ENCODE assay signal across 16 cellular contexts in genomic region chr13:31950121-31950810, GRCh38.
DNase-seq lines count a peak whose midpoint lies in the region; ATAC-seq and TF ChIP-seq lines count a peak whose summit lies in the region.
"Had no signal": no experiment of that assay in that cellular context is flagged by ENCODE, and none has a peak within 500 bp of the region (broad histone marks: within the 10 kb centered on the region; RNA-seq: fewer than 3 reads in every experiment).

No MANE protein-coding gene starts in this region.

- DNase-seq in DMS53 (lab: John Stamatoyannopoulos, UW): peak; percentile 87
- no peak for DNase-seq in MM.1S
- peak in 2 of 4 donors; percentile 24 to 60 for DNase-seq in body of pancreas
- DNase-seq in memory B cell (ENCODE audit: low spot score in 2 of 2): no peak
- DNase-seq in activated CD8-positive, alpha-beta memory T cell treated with anti-CD3 and anti-CD28 coated beads, Interleukin-2, amount 50 U/mL, for 48 hours: no peak
- DNase-seq in occipital lobe (lab: John Stamatoyannopoulos, UW): no peak
- DNase-seq: activated CD8-positive, alpha-beta memory T cell treated with anti-CD3 and anti-CD28 coated beads, Interleukin-2, amount 50 U/mL, for 4 hours; HFFc6; stimulated activated CD4-positive, alpha-beta T cell treated with anti-CD3 and anti-CD28 coated beads, Interleukin-1b, Interleukin-23, amount 100 ng/mL, for 48 hours had no signal

- WGBS in body of pancreas, 2 donors: 21 to 24% methylated on average over 2 of the region's 2 CpGs

- no peak for TF ChIP-seq POLR2A in body of pancreas (IDR thresholded peaks at IDR 0.05)

- H3K4me3 Mint-ChIP-seq in memory B cell: no peak overlapping the region
- H3K4me3 Mint-ChIP-seq: activated B cell treated with CpG ODN at 0.5 μM for 24 hours; activated naive CD4-positive, alpha-beta T cell treated with anti-CD3 and anti-CD28 coated beads, Interleukin-2, amount 50 U/mL, for 24 hours; HFFc6 had no signal

- H3K4me2 ChIP-seq in MM.1S (ENCODE audit: low read depth, low read length): no peak overlapping the region

- no peak overlapping the region for H3K9ac ChIP-seq in MM.1S (ENCODE audit: low read length)

- H3K27me3 Mint-ChIP-seq in memory B cell: no peaks in the 10 kb centered on the region
- H3K27me3 Mint-ChIP-seq: activated B cell treated with CpG ODN at 0.5 μM for 24 hours had no signal

- H3K9me2 ChIP-seq in MM.1S (replicated peaks; ENCODE audit: insufficient read depth, low read length): no peaks in the 10 kb centered on the region

- H2AFZ ChIP-seq in MM.1S (ENCODE audit: low read length): no peak overlapping the region

- H3K9me3 ChIP-seq in MM.1S (replicated peaks; ENCODE audit: insufficient read depth, low read length) (no peaks in the 10 kb centered on the region), body of pancreas (no peaks in the 10 kb centered on the region)
- H3K9me3 ChIP-seq: breast epithelium, gastrocnemius medialis had no signal

- H3K36me3 ChIP-seq in MM.1S (replicated peaks; ENCODE audit: insufficient read depth, low read length) (no peaks in the 10 kb centered on the region), body of pancreas (replicated peaks in 1 of 2; ENCODE audit: insufficient read depth in 1 of 2, low read depth in 2 of 2) (no peaks in the 10 kb centered on the region)
- H3K36me3 ChIP-seq: breast epithelium had no signal

- intact Hi-C loops in body of pancreas (cut with DNase I): no loop called here

- H3K79me2 ChIP-seq in MM.1S (ENCODE audit: low read length): no peaks in the 10 kb centered on the region

- H3K4me1 ChIP-seq in MM.1S (ENCODE audit: low read length) (peaks cover 12% of the 10 kb centered on the region; the same call in 1 of the 2 replicates), body of pancreas (peaks cover 52% of the 10 kb centered on the region)
- H3K4me1 ChIP-seq: breast epithelium had no signal

- peaks cover 12% of the 10 kb centered on the region for H3K4me1 Mint-ChIP-seq in memory B cell
- H3K4me1 Mint-ChIP-seq: activated naive CD4-positive, alpha-beta T cell treated with anti-CD3 and anti-CD28 coated beads, Interleukin-2, amount 50 U/mL, for 24 hours had no signal

- peaks cover 5% of the 10 kb centered on the region; the same call in 1 of the 2 replicates for H3F3A ChIP-seq in MM.1S (ENCODE audit: insufficient read depth, low read length)

- H3K36me3 Mint-ChIP-seq in memory B cell: no peaks in the 10 kb centered on the region
- H3K36me3 Mint-ChIP-seq: activated naive CD4-positive, alpha-beta T cell treated with anti-CD3 and anti-CD28 coated beads, Interleukin-2, amount 50 U/mL, for 24 hours had no signal

- no peaks in the 10 kb centered on the region for H3K9me3 Mint-ChIP-seq in memory B cell
- H3K9me3 Mint-ChIP-seq: activated B cell treated with CpG ODN at 0.5 μM for 24 hours; activated naive CD4-positive, alpha-beta T cell treated with anti-CD3 and anti-CD28 coated beads, Interleukin-2, amount 50 U/mL, for 24 hours; HFFc6; nephron had no signal

- no peak for TF ChIP-seq CTCF in MM.1S (IDR thresholded peaks at IDR 0.05; ENCODE audit: low read length)
- no peak for TF ChIP-seq CTCF in body of pancreas (IDR thresholded peaks at IDR 0.05)

- H3K27ac Mint-ChIP-seq in memory B cell: peak overlapping the region; percentile 58
- H3K27ac Mint-ChIP-seq: activated naive CD4-positive, alpha-beta T cell treated with anti-CD3 and anti-CD28 coated beads, Interleukin-2, amount 50 U/mL, for 24 hours; HFFc6; nephron had no signal

- H3K27ac ChIP-seq in MM.1S (ENCODE audit: low read length): peak overlapping the region; percentile 76; the same call in 1 of the 2 replicates
- peak overlapping the region in 3 of 4 donors; percentile 57 to 79 (median 58) for H3K27ac ChIP-seq in body of pancreas

- no peak for ATAC-seq in body of pancreas
- no peak for ATAC-seq in memory B cell (ENCODE audit: low read depth)
- no peak for ATAC-seq in HG02642 (IDR thresholded peaks at IDR 0.05; ENCODE audit: poor library complexity, unreplicated experiment)
- ATAC-seq in GM21529 (IDR thresholded peaks at IDR 0.05; ENCODE audit: unreplicated experiment): no peak

- H3K4me3 ChIP-seq in MM.1S (ENCODE audit: low read length) (no peak overlapping the region), body of pancreas (no peak overlapping the region)
- H3K4me3 ChIP-seq: breast epithelium, gastrocnemius medialis had no signal

- H4K20me1 ChIP-seq in MM.1S (ENCODE audit: insufficient read depth, low read length): no peaks in the 10 kb centered on the region

- no peaks in the 10 kb centered on the region for H3K27me3 ChIP-seq in MM.1S (replicated peaks; ENCODE audit: insufficient read depth, low read length)
- H3K27me3 ChIP-seq in body of pancreas: no peaks in the 10 kb centered on the region
- H3K27me3 ChIP-seq: breast epithelium, gastrocnemius medialis had no signal
